ENCODE assay signal across 8 cellular contexts in the genomic region with DNA sequence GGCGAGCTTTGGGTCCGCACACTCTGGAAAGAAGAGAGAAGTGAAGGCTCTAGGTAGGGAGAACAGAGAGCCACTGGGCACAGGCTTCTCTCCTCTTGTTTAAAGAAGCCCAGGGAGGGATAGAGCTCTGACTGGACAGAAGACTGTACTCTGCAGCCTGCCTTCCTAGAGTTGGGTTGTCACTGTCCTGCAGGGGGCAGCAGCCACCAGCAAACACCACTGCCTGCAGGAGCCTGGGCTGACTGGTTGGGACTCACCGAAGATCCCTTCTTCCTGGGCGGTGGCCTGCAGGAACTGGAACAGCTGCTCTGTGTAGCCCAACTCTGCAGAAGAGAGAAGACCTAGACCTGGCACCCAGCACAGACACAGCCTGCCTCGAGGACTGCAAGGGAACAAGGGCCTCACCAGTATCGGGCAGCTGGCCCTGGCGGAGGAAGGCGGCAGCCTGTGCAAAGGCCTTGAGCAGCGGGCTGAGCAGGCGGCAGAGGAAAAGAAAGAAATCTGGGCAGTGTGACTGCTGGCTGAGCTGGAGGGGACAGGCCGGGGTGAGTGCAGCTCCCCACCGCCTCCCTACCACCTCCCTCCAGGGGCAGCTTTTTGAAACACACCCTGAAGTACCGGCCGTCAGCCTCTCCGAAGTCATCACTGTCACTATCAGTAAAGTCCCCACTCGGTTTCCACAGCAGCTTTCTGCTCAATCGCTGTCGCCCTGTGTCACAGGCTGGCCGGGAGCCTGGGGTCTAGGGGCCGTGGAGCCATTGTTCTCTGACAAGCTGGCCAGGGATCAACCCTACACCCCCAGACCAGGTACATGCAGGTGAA. TPM values are rescaled to one million over a fixed set of nuclear protein-coding genes. Genes with fewer than 3 reads are reported as not detected.
DNase-seq lines count a peak whose midpoint lies in the region; FAIRE-seq and TF ChIP-seq lines count a peak whose summit lies in the region.
"Not testable (repeated sequence)": the region's sequence is repeated elsewhere in the genome, so short reads cannot be mapped to it uniquely, and the experiment has no call there.

No MANE protein-coding gene starts in this region.

- H3K4me1 Mint-ChIP-seq in HFFc6 (ENCODE audit: low read depth) = not testable (repeated sequence)

- not testable (repeated sequence) for H3K36me3 Mint-ChIP-seq in HFFc6 (ENCODE audit: low read depth)

- peak; percentile 79 for DNase-seq in HFFc6
- peak; percentile 80 for DNase-seq in NAMALWA (ENCODE audit: low spot score)
- DNase-seq in activated CD8-positive, alpha-beta memory T cell treated with anti-CD3 and anti-CD28 coated beads for 24 hours = peak; percentile 91
- peak; percentile 67 for DNase-seq in cerebellum (ENCODE audit: low spot score)
- peak; percentile 78 for DNase-seq in iPS-NIHi11 (ENCODE audit: low spot score)
- DNase-seq in renal cortical epithelial cell (ENCODE audit: low read depth) = peak; percentile 54

- not testable (repeated sequence) for H3K4me3 Mint-ChIP-seq in HFFc6

- not testable (repeated sequence) for H3K27ac Mint-ChIP-seq in HFFc6

- peak; percentile 88 for TF ChIP-seq CTCF in HFFc6 (IDR thresholded peaks at IDR 0.05)

- not testable (repeated sequence) for H3K9me3 Mint-ChIP-seq in HFFc6

- H3K27me3 Mint-ChIP-seq in HFFc6 (ENCODE audit: insufficient read depth) = not testable (repeated sequence)

- peak overlapping the region; percentile 27 for H3K27ac ChIP-seq in temporal lobe (ENCODE audit: low read depth, low read length)

- peak; percentile 68 for FAIRE-seq in G401.6 (lab: Jason Lieb, UNC)

RNA-seq across cellular contexts. Expression of a gene that starts 11.8 kb away (rescaled TPM):
- 10 to 100 TPM in 4 of 6 experiments, 1 to 10 TPM in 2; 3.1 to 44.6 (median 37.8) TPM for total RNA-seq in HFFc6 (2021; fragmentation: NEBNext Ultra II Directional; extraction: Animal tissue kit (Norgen Biotek cat#: 25700))
- total RNA-seq in cerebellum = 1.2 TPM
- total RNA-seq in renal cortical epithelial cell = 0.17 and 2.0 TPM in 2 replicates
- total RNA-seq in temporal lobe = 0.49 TPM

RNA-seq across cellular contexts. Expression of a gene that starts 31.3 kb away (rescaled TPM):
- 1 to 10 TPM; 5.9 to 8.9 (median 7.0) TPM for total RNA-seq in HFFc6 (2021; fragmentation: NEBNext Ultra II Directional; extraction: Animal tissue kit (Norgen Biotek cat#: 25700))
- total RNA-seq in cerebellum = 271 TPM
- 22.4 and 31.7 TPM in 2 replicates for total RNA-seq in renal cortical epithelial cell
- total RNA-seq in temporal lobe = 169 TPM

Comparison
In these comparisons a context has a peak if more than half of its experiments do, and no peak if none do; other contexts are left out.
1. Peak in every context shown above with its lines: DNase-seq and H3K27ac ChIP-seq.